8 cellular contexts compared by ENCODE assay signal in the genomic region with DNA sequence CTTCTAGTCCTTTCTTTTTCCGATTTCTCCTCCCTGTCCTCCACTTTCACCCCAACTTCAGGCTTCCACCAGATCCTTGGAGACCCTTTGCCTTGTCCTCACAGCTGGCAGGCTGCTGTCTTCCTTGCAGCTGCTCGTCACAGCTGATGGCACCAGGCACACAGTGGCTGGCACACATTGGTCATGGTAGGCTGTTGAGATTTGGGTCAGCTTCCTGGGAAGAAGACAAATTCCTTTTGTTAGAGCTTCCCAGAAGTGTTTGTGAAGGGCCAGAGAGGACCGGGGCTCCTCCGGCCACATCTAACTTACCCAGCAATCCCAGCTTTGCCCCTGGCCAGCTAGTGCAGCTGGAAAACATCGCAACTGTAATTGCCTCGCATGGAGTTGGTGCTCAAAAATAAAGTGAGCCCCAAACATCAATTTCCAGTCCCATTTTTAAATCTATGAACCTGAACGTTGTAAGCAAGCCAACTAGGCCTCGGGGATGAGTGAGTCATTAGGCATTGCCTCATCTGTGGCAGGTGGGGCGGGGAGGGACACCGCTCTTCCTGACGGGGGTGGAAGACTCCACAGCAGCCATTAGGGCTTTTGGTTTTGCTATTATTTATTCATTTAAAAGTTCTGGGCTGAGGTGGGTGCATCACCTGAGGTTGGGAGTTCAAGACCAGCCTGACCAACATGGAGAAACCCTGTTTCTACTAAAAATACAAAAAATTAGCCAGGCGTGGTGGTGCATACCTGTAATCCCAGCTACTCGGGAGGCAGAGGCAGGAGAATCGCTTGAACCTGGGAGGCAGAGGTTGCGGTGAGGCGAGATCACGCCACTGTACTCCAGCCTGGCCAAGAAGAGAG. TPM values are rescaled to one million over a fixed set of nuclear protein-coding genes. Genes with fewer than 3 reads are reported as not detected.
A peak's percentile ranks its signal among the peaks of the same experiment; 100 is the strongest.
DNase-seq lines count a peak whose midpoint lies in the region; ATAC-seq and TF ChIP-seq lines count a peak whose summit lies in the region.

No MANE protein-coding gene starts in this region.

- TF ChIP-seq CTCF in PC-9 (conservative IDR thresholded peaks at IDR 0.05) (no peak), parathyroid adenoma (IDR thresholded peaks at IDR 0.05) (no peak)

- H3K9me3 ChIP-seq in PC-9 (ENCODE audit: insufficient read depth, low read depth) (peaks cover 6% of the 10 kb centered on the region; the same call in 1 of the 2 replicates), parathyroid adenoma (ENCODE audit: control insufficient read depth, low read length) (no peaks in the 10 kb centered on the region)

- peaks cover 62% of the 10 kb centered on the region for H3K4me1 ChIP-seq in PC-9 (replicated peaks; ENCODE audit: insufficient read depth)
- H3K4me1 ChIP-seq in parathyroid adenoma: no peaks in the 10 kb centered on the region

- ATAC-seq in GM19452 (IDR thresholded peaks at IDR 0.05; ENCODE audit: unreplicated experiment): no peak

- H3K36me3 ChIP-seq in PC-9 (ENCODE audit: low read depth): no peaks in the 10 kb centered on the region
- H3K36me3 ChIP-seq in parathyroid adenoma (ENCODE audit: control insufficient read depth, insufficient read depth, low read length): no peaks in the 10 kb centered on the region

- H2AFZ ChIP-seq in PC-9 (no peak overlapping the region), parathyroid adenoma (no peak overlapping the region)

- peak overlapping the region; percentile 75 for H3K27ac ChIP-seq in PC-9
- peak overlapping the region; percentile 11 for H3K27ac ChIP-seq in parathyroid adenoma

- no peaks in the 10 kb centered on the region for H4K20me1 ChIP-seq in PC-9 (ENCODE audit: insufficient read depth)

- no peak overlapping the region for H3K9ac ChIP-seq in parathyroid adenoma

- H3K4me2 ChIP-seq in PC-9: peak overlapping the region; percentile 75
- H3K4me2 ChIP-seq in parathyroid adenoma (ENCODE audit: low read length): no peak overlapping the region

- intact Hi-C loops in PC-9 (cut with micrococcal nuclease; ENCODE audit: unreplicated experiment): loop anchor here (1.0 to 2.0 kb wide), 7 partner anchors 34 to 284 kb away; partner anchors contain the start of gene TMEM209

- DNase-seq in DMS53 (lab: John Stamatoyannopoulos, UW) (peak; percentile 51), PC-9 (peak; percentile 82 to 86), fibroblast of peridontal ligament (ENCODE audit: extremely low read depth) (peak; percentile 59), DMS153 (lab: John Stamatoyannopoulos, UW) (no peak)
- no peak for DNase-seq in stimulated activated CD4-positive, alpha-beta T cell treated with anti-CD3 and anti-CD28 coated beads, Interleukin-4, amount 100 ng/mL, for 1 hour
- DNase-seq in activated CD4-positive, alpha-beta T cell treated with anti-CD3 and anti-CD28 coated beads for 4 hours: no peak

- POLR2A ChIA-PET in PC-9 (lab: Charles Lee; ENCODE audit: unreplicated experiment): interaction anchor here (0.6 to 1.0 kb wide), 2 partner anchors 61 to 144 kb away, joined by 3 to 5 read pairs; no protein-coding TSS in a partner anchor

- CTCF ChIA-PET in PC-9 (lab: Charles Lee): no interaction called here

- peaks cover 37% of the 10 kb centered on the region for H3F3A ChIP-seq in PC-9 (ENCODE audit: insufficient read depth, low read depth)

- H3K79me2 ChIP-seq in PC-9 (ENCODE audit: low read depth) (no peaks in the 10 kb centered on the region), parathyroid adenoma (no peaks in the 10 kb centered on the region)

- no TSS peak for BruUV-seq in PC-9 (replicated peaks; lab: Mats Ljungman, UMichigan)

- H3K9me2 ChIP-seq in PC-9 (ENCODE audit: insufficient read depth): no peaks in the 10 kb centered on the region

- H3K27me3 ChIP-seq in PC-9 (ENCODE audit: insufficient read depth, low read depth) (no peaks in the 10 kb centered on the region), parathyroid adenoma (ENCODE audit: control insufficient read depth, insufficient read depth, low read length) (no peaks in the 10 kb centered on the region)

- H3K4me3 ChIP-seq in PC-9: peak overlapping the region; percentile 20; the same call in 1 of the 2 replicates
- H3K4me3 ChIP-seq in parathyroid adenoma (ENCODE audit: low read depth, low read length): no peak overlapping the region

RNA-seq across cellular contexts. Expression of gene CPA5, which starts 12.4 kb away (rescaled TPM):
- total RNA-seq in PC-9 (2021): not detected in 2 replicates

RNA-seq across cellular contexts. Expression of gene CPA1, which starts 23.3 kb away (rescaled TPM):
- total RNA-seq in PC-9 (2021): not detected in 2 replicates

Comparison
In these comparisons a context has a peak if more than half of its experiments do, and no peak if none do; other contexts are left out.
1. DNase-seq: peak in DMS53 (single experiment), PC-9 (2 of 2) and fibroblast of peridontal ligament (single experiment); none in stimulated activated CD4-positive, alpha-beta T cell treated with anti-CD3 and anti-CD28 coated beads, Interleukin-4, amount 100 ng/mL, for 1 hour (single experiment), DMS153 (single experiment) and activated CD4-positive, alpha-beta T cell treated with anti-CD3 and anti-CD28 coated beads for 4 hours (0 of 2).